ENCODE assay signal across 28 cellular contexts in genomic region chr1:113198806-113199205, GRCh38.
"Had no signal": no experiment of that assay in that cellular context is flagged by ENCODE, and none has a peak within 500 bp of the region (broad histone marks: within the 10 kb centered on the region; RNA-seq: fewer than 3 reads in every experiment).

No MANE protein-coding gene starts in this region.

- H3K27me3 ChIP-seq: ascending aorta, cardiac muscle cell had no signal

- DNase-seq: activated B cell treated with CpG ODN at 0.5 μM for 24 hours; activated CD4-positive, alpha-beta memory T cell treated with anti-CD3 and anti-CD28 coated beads for 36 hours; activated CD4-positive, alpha-beta T cell treated with anti-CD3 and anti-CD28 coated beads for 4 hours; activated CD4-positive, alpha-beta T cell treated with anti-CD3 and anti-CD28 coated beads, Interleukin-2, amount 10 ng/mL, durations not matched to agents 24 days and 14 days; activated CD4-positive, alpha-beta T cell treated with anti-CD3 and anti-CD28 coated beads, Interleukin-2, amount 50 U/mL, for 1 hour; activated CD4-positive, alpha-beta T cell treated with anti-CD3 and anti-CD28 coated beads, Interleukin-2, amount 50 U/mL, for 4 hours; activated CD4-positive, CD25-positive, alpha-beta regulatory T cell treated with anti-CD3 and anti-CD28 coated beads, Interleukin-2, amount 50 U/mL, for 72 hours; activated CD8-positive, alpha-beta memory T cell treated with anti-CD3 and anti-CD28 coated beads, Interleukin-2, amount 50 U/mL, for 48 hours; activated CD8-positive, alpha-beta T cell treated with anti-CD3 and anti-CD28 coated beads for 36 hours; activated effector memory CD4-positive, alpha-beta T cell treated with Interleukin-2 at 50 U/mL for 16 hours; activated gamma-delta T cell; activated naive CD4-positive, alpha-beta T cell treated with anti-CD3 and anti-CD28 coated beads, Interleukin-2, amount 10 ng/mL, durations not matched to agents 7 days and 5 days; activated naive CD4-positive, alpha-beta T cell treated with Interleukin-2 at 50 U/mL for 16 hours; activated naive CD8-positive, alpha-beta T cell treated with anti-CD3 and anti-CD28 coated beads, Interleukin-2, amount 10 ng/mL, durations not matched to agents 7 days and 5 days; activated naive CD8-positive, alpha-beta T cell treated with anti-CD3 and anti-CD28 coated beads, Interleukin-2, amount 50 U/mL, for 24 hours; activated T-cell treated with anti-CD3 and anti-CD28 coated beads, Interleukin-2, amount 50 U/mL, for 24 hours; activated T-cell treated with anti-CD3 and anti-CD28 coated beads, Interleukin-2, amount 50 U/mL, for 48 hours; amygdala; anterior cingulate cortex; caudate nucleus; cerebellar nuclear complex; T-cell; T-helper 17 cell had no signal

- H3K36me3 ChIP-seq: ascending aorta, cardiac muscle cell had no signal

- H3K9me3 ChIP-seq: ascending aorta had no signal

- FAIRE-seq: bronchial epithelial cell, TTC549 had no signal

- H3K27ac ChIP-seq: ascending aorta, cardiac muscle cell, VCaP had no signal

- H3K4me1 ChIP-seq: ascending aorta had no signal

- H3K4me3 ChIP-seq: ascending aorta, cardiac muscle cell had no signal
